15 cellular contexts compared by ENCODE assay signal in genomic region chr1:186925881-186926676, GRCh38.
DNase-seq lines count a peak whose midpoint lies in the region; ATAC-seq, FAIRE-seq and TF ChIP-seq lines count a peak whose summit lies in the region.
"Had no signal": no experiment of that assay in that cellular context is flagged by ENCODE, and none has a peak within 500 bp of the region (broad histone marks: within the 10 kb centered on the region; RNA-seq: fewer than 3 reads in every experiment).

No MANE protein-coding gene starts in this region.

- H3K27ac Mint-ChIP-seq in HFFc6: no peak overlapping the region
- H3K27ac Mint-ChIP-seq: B cell; T-helper 1 cell treated with Interleukin-12 subunit alpha and Interleukin-12 subunit beta and Interleukin-4 antibody, amounts not matched to agents 30 μg/mL and 1 μg/mL, for 36 hours had no signal

- no peaks in the 10 kb centered on the region for H3K9me3 ChIP-seq in kidney (ENCODE audit: control insufficient read depth in 1 of 2, low read length in 2 of 2)
- H3K9me3 ChIP-seq: Peyer's patch had no signal

- no peak overlapping the region for H3K4me3 ChIP-seq in AG10803 (ENCODE audit: low read length)
- H3K4me3 ChIP-seq in kidney (ENCODE audit: low read length in 2 of 2): no peak overlapping the region
- H3K4me3 ChIP-seq: Peyer's patch had no signal

- no peaks in the 10 kb centered on the region for H3K36me3 Mint-ChIP-seq in HFFc6 (ENCODE audit: low read depth)

- peak; percentile 36 for DNase-seq in AG10803 (ENCODE audit: low read depth)
- peak; percentile 19 for DNase-seq in HFFc6
- DNase-seq in left kidney (ENCODE audit: low read depth, low spot score): peak; percentile 61
- DNase-seq in kidney: no peak
- DNase-seq in NCI-H1694 (lab: John Stamatoyannopoulos, UW): no peak
- no peak for DNase-seq in NCI-H187 treated with DMSO at 0.1 percent for 48 hours (lab: John Stamatoyannopoulos, UW)
- DNase-seq: activated CD4-positive, alpha-beta T cell treated with anti-CD3 and anti-CD28 coated beads for 4 hours; activated T-cell treated with anti-CD3 and anti-CD28 coated beads, Interleukin-2, amount 50 U/mL, for 1 hour; NCI-H1048; Peyer's patch had no signal

- ATAC-seq in GM19351 (IDR thresholded peaks at IDR 0.05; ENCODE audit: unreplicated experiment): no peak

- no peak overlapping the region for H3K27ac ChIP-seq in kidney (ENCODE audit: low read depth in 2 of 2, low read length in 2 of 2)
- H3K27ac ChIP-seq: Peyer's patch had no signal

- peaks cover 6% of the 10 kb centered on the region; the same call in 1 of the 2 replicates for H3K27me3 Mint-ChIP-seq in HFFc6 (ENCODE audit: insufficient read depth)
- H3K27me3 Mint-ChIP-seq: B cell had no signal

- no peaks in the 10 kb centered on the region for H3K4me1 ChIP-seq in kidney (ENCODE audit: control insufficient read depth in 1 of 2, insufficient read depth in 1 of 2, low read depth in 1 of 2, low read length in 2 of 2)

- H3K4me1 Mint-ChIP-seq in HFFc6 (ENCODE audit: low read depth): no peaks in the 10 kb centered on the region; the same call in 1 of the 2 replicates
- H3K4me1 Mint-ChIP-seq: B cell had no signal

- no peak overlapping the region for H3K4me3 Mint-ChIP-seq in HFFc6
- H3K4me3 Mint-ChIP-seq: B cell; T-helper 1 cell treated with Interleukin-12 subunit alpha and Interleukin-12 subunit beta and Interleukin-4 antibody, amounts not matched to agents 30 μg/mL and 1 μg/mL, for 36 hours had no signal

- TF ChIP-seq CTCF in AG10803 (conservative IDR thresholded peaks at IDR 0.05; ENCODE audit: low read length): no peak
- TF ChIP-seq CTCF in HFFc6 (IDR thresholded peaks at IDR 0.05): no peak
- TF ChIP-seq CTCF in kidney (IDR thresholded peaks at IDR 0.05; ENCODE audit: borderline replicate concordance, extremely low read depth, insufficient read depth): no peak

- FAIRE-seq in endometrium (lab: Jason Lieb, UNC): peak; percentile 18
- FAIRE-seq in kidney (lab: Jason Lieb, UNC): no peak
- FAIRE-seq: islet of Langerhans had no signal

- no peaks in the 10 kb centered on the region for H3K36me3 ChIP-seq in kidney (ENCODE audit: control insufficient read depth in 1 of 2, insufficient read depth in 2 of 2, low read length in 2 of 2)
- H3K36me3 ChIP-seq: Peyer's patch had no signal

- H3K9me3 Mint-ChIP-seq in HFFc6: no peaks in the 10 kb centered on the region
- H3K9me3 Mint-ChIP-seq: T-helper 1 cell treated with Interleukin-12 subunit alpha and Interleukin-12 subunit beta and Interleukin-4 antibody, amounts not matched to agents 30 μg/mL and 1 μg/mL, for 36 hours had no signal

- intact Hi-C loops in kidney (cut with DNase I): no loop called here

- no peak overlapping the region for H3K9ac ChIP-seq in kidney (ENCODE audit: low read length in 2 of 2)

Comparison
In these comparisons a context has a peak if more than half of its experiments do, and no peak if none do; other contexts are left out.
1. DNase-seq: peak in AG10803 (single experiment), HFFc6 (single experiment) and left kidney (single experiment); none in kidney (single experiment), NCI-H1694 (single experiment) and NCI-H187 treated with DMSO at 0.1 percent for 48 hours (single experiment).